In the genomic region with DNA sequence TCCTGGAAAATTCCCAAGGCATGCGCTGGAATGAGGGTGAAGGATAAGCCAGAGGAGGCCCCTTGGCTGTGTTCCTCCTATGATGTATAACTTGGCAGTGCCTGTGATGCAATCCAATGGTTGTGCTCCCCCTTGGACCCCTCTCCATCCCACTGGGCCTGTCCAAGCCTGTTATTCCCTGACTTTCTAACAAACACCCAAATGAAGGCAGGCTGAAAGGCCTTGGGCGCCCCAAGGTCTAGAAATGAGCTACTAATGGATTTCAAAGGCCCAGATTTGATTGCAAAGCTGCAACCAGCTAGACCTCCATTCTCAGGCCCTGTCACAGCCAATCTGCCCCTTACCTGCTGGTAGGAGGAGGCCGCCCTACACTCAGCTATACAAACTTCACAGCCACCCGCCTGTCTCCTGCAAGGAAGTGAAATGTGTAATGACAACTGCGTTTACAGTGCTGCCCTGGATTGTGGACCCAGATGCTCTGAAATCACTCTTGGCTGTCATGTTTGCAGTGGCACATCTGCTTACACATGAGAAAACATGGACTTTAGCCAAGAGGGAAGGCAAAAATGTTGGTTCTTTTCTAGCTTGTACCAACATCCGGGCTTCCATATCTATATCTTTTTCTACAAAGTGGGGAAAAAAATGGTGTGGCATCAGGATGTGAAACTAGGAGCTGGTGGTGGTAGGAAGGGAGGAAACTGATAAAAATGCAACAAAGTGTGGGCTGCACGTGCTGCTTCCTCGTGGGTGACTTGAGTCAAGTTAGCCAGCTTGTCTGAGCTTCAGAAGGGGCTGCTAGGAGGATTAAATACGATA, we compare ENCODE assay signal across 1 cellular context.
A peak's percentile ranks its signal among the peaks of the same experiment; 100 is the strongest.
TF ChIP-seq lines count a peak whose summit lies in the region.

No MANE protein-coding gene starts in this region.

TF ChIP-seq in HepG2, 621 proteins besides CTCF, POLR2A, EP300 and RAD21 (continued from another document and continues in another):
- 0 out of 2 replicates have a peak, but pooled peaks have one; percentile 49 for TF ChIP-seq KAT7 (CRISPR knock-in tag; IDR thresholded peaks at IDR 0.05; ENCODE audit: borderline replicate concordance)
- TF ChIP-seq, protein P1, sequence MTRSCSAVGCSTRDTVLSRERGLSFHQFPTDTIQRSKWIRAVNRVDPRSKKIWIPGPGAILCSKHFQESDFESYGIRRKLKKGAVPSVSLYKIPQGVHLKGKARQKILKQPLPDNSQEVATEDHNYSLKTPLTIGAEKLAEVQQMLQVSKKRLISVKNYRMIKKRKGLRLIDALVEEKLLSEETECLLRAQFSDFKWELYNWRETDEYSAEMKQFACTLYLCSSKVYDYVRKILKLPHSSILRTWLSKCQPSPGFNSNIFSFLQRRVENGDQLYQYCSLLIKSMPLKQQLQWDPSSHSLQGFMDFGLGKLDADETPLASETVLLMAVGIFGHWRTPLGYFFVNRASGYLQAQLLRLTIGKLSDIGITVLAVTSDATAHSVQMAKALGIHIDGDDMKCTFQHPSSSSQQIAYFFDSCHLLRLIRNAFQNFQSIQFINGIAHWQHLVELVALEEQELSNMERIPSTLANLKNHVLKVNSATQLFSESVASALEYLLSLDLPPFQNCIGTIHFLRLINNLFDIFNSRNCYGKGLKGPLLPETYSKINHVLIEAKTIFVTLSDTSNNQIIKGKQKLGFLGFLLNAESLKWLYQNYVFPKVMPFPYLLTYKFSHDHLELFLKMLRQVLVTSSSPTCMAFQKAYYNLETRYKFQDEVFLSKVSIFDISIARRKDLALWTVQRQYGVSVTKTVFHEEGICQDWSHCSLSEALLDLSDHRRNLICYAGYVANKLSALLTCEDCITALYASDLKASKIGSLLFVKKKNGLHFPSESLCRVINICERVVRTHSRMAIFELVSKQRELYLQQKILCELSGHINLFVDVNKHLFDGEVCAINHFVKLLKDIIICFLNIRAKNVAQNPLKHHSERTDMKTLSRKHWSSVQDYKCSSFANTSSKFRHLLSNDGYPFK (CRISPR knock-in tag; IDR thresholded peaks at IDR 0.05; ENCODE audit: borderline replicate concordance) = peak; percentile 12; the same call in 1 of the 2 replicates
- peak; percentile 65 for TF ChIP-seq YEATS4 (CRISPR knock-in tag; IDR thresholded peaks at IDR 0.05; ENCODE audit: borderline replicate concordance)
- TF ChIP-seq TBL1XR1 (IDR thresholded peaks at IDR 0.05; ENCODE audit: borderline replicate concordance, low read length, partially characterized antibody) = no peak
- peak; percentile 60; the same call in 1 of the 2 replicates for TF ChIP-seq DMAP1 (CRISPR knock-in tag; IDR thresholded peaks at IDR 0.05)
- TF ChIP-seq SNAPC2 (CRISPR knock-in tag; IDR thresholded peaks at IDR 0.05) = no peak
- peak in 1 of 2 experiments; percentile 68; a peak in 1 of 4 replicates for TF ChIP-seq KLF16 (CRISPR knock-in tag; IDR thresholded peaks at IDR 0.05)
- TF ChIP-seq, protein P2, sequence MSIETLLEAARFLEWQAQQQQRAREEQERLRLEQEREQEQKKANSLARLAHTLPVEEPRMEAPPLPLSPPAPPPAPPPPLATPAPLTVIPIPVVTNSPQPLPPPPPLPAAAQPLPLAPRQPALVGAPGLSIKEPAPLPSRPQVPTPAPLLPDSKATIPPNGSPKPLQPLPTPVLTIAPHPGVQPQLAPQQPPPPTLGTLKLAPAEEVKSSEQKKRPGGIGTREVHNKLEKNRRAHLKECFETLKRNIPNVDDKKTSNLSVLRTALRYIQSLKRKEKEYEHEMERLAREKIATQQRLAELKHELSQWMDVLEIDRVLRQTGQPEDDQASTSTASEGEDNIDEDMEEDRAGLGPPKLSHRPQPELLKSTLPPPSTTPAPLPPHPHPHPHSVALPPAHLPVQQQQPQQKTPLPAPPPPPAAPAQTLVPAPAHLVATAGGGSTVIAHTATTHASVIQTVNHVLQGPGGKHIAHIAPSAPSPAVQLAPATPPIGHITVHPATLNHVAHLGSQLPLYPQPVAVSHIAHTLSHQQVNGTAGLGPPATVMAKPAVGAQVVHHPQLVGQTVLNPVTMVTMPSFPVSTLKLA (IDR thresholded peaks at IDR 0.05) = no peak
- TF ChIP-seq RFX1 (IDR thresholded peaks at IDR 0.05) = no peak
- TF ChIP-seq DPF2 (CRISPR knock-in tag; IDR thresholded peaks at IDR 0.05; ENCODE audit: borderline replicate concordance, low read depth) = peak; percentile 90; the same call in 1 of the 2 replicates
- TF ChIP-seq ZNF354B (CRISPR knock-in tag; IDR thresholded peaks at IDR 0.05) = no peak
- TF ChIP-seq ZNF12 (CRISPR knock-in tag; IDR thresholded peaks at IDR 0.05) = peak; percentile 30; the same call in 1 of the 2 replicates
- TF ChIP-seq, protein P3, sequence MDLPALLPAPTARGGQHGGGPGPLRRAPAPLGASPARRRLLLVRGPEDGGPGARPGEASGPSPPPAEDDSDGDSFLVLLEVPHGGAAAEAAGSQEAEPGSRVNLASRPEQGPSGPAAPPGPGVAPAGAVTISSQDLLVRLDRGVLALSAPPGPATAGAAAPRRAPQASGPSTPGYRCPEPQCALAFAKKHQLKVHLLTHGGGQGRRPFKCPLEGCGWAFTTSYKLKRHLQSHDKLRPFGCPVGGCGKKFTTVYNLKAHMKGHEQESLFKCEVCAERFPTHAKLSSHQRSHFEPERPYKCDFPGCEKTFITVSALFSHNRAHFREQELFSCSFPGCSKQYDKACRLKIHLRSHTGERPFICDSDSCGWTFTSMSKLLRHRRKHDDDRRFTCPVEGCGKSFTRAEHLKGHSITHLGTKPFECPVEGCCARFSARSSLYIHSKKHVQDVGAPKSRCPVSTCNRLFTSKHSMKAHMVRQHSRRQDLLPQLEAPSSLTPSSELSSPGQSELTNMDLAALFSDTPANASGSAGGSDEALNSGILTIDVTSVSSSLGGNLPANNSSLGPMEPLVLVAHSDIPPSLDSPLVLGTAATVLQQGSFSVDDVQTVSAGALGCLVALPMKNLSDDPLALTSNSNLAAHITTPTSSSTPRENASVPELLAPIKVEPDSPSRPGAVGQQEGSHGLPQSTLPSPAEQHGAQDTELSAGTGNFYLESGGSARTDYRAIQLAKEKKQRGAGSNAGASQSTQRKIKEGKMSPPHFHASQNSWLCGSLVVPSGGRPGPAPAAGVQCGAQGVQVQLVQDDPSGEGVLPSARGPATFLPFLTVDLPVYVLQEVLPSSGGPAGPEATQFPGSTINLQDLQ (CRISPR knock-in tag; IDR thresholded peaks at IDR 0.05) = no peak
- no peak for TF ChIP-seq SIN3B (IDR thresholded peaks at IDR 0.05; ENCODE audit: low read length)
- no peak for TF ChIP-seq ZNF850 (CRISPR knock-in tag; conservative IDR thresholded peaks at IDR 0.05)
- TF ChIP-seq ZNF557 (CRISPR knock-in tag; IDR thresholded peaks at IDR 0.05) = no peak; the same call in 1 of the 2 replicates
- TF ChIP-seq SOX13 (IDR thresholded peaks at IDR 0.05) = peak; percentile 70
- peak in 1 of 2 experiments; percentile 80; a peak in 2 of 4 replicates for TF ChIP-seq SOX13 (CRISPR knock-in tag; conservative IDR thresholded peaks at IDR 0.05 in 1 of 2, IDR thresholded peaks at IDR 0.05 in 1 of 2)
- TF ChIP-seq ZNF441 (CRISPR knock-in tag; IDR thresholded peaks at IDR 0.05; ENCODE audit: borderline replicate concordance) = peak; percentile 71; the same call in 1 of the 2 replicates
- peak; percentile 44 for TF ChIP-seq PHF5A (CRISPR knock-in tag; IDR thresholded peaks at IDR 0.05; ENCODE audit: low read depth, unreplicated experiment)
- TF ChIP-seq, protein P4, sequence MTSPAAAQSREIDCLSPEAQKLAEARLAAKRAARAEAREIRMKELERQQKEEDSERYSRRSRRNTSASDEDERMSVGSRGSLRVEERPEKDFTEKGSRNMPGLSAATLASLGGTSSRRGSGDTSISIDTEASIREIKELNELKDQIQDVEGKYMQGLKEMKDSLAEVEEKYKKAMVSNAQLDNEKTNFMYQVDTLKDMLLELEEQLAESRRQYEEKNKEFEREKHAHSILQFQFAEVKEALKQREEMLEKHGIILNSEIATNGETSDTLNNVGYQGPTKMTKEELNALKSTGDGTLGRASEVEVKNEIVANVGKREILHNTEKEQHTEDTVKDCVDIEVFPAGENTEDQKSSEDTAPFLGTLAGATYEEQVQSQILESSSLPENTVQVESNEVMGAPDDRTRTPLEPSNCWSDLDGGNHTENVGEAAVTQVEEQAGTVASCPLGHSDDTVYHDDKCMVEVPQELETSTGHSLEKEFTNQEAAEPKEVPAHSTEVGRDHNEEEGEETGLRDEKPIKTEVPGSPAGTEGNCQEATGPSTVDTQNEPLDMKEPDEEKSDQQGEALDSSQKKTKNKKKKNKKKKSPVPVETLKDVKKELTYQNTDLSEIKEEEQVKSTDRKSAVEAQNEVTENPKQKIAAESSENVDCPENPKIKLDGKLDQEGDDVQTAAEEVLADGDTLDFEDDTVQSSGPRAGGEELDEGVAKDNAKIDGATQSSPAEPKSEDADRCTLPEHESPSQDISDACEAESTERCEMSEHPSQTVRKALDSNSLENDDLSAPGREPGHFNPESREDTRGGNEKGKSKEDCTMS (CRISPR knock-in tag; conservative IDR thresholded peaks at IDR 0.05) = no peak
- TF ChIP-seq ZNF225 (CRISPR knock-in tag; IDR thresholded peaks at IDR 0.05) = no peak
- TF ChIP-seq MEIS2 (CRISPR knock-in tag; IDR thresholded peaks at IDR 0.05) = peak; percentile 90
- TF ChIP-seq CEBPB (IDR thresholded peaks at IDR 0.05; ENCODE audit: borderline replicate concordance, low read depth, low read length) = peak; percentile 28; the same call in 1 of the 2 replicates
- no peak for TF ChIP-seq HMGA1 (CRISPR knock-in tag; conservative IDR thresholded peaks at IDR 0.05)
- TF ChIP-seq, protein P5, sequence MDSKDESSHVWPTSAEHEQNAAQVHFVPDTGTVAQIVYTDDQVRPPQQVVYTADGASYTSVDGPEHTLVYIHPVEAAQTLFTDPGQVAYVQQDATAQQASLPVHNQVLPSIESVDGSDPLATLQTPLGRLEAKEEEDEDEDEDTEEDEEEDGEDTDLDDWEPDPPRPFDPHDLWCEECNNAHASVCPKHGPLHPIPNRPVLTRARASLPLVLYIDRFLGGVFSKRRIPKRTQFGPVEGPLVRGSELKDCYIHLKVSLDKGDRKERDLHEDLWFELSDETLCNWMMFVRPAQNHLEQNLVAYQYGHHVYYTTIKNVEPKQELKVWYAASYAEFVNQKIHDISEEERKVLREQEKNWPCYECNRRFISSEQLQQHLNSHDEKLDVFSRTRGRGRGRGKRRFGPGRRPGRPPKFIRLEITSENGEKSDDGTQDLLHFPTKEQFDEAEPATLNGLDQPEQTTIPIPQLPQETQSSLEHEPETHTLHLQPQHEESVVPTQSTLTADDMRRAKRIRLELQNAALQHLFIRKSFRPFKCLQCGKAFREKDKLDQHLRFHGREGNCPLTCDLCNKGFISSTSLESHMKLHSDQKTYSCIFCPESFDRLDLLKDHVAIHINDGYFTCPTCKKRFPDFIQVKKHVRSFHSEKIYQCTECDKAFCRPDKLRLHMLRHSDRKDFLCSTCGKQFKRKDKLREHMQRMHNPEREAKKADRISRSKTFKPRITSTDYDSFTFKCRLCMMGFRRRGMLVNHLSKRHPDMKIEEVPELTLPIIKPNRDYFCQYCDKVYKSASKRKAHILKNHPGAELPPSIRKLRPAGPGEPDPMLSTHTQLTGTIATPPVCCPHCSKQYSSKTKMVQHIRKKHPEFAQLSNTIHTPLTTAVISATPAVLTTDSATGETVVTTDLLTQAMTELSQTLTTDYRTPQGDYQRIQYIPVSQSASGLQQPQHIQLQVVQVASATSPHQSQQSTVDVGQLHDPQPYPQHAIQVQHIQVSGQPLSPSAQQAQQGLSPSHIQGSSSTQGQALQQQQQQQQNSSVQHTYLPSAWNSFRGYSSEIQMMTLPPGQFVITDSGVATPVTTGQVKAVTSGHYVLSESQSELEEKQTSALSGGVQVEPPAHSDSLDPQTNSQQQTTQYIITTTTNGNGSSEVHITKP (CRISPR knock-in tag; IDR thresholded peaks at IDR 0.05; ENCODE audit: low read depth) = no peak
- TF ChIP-seq, protein P6, sequence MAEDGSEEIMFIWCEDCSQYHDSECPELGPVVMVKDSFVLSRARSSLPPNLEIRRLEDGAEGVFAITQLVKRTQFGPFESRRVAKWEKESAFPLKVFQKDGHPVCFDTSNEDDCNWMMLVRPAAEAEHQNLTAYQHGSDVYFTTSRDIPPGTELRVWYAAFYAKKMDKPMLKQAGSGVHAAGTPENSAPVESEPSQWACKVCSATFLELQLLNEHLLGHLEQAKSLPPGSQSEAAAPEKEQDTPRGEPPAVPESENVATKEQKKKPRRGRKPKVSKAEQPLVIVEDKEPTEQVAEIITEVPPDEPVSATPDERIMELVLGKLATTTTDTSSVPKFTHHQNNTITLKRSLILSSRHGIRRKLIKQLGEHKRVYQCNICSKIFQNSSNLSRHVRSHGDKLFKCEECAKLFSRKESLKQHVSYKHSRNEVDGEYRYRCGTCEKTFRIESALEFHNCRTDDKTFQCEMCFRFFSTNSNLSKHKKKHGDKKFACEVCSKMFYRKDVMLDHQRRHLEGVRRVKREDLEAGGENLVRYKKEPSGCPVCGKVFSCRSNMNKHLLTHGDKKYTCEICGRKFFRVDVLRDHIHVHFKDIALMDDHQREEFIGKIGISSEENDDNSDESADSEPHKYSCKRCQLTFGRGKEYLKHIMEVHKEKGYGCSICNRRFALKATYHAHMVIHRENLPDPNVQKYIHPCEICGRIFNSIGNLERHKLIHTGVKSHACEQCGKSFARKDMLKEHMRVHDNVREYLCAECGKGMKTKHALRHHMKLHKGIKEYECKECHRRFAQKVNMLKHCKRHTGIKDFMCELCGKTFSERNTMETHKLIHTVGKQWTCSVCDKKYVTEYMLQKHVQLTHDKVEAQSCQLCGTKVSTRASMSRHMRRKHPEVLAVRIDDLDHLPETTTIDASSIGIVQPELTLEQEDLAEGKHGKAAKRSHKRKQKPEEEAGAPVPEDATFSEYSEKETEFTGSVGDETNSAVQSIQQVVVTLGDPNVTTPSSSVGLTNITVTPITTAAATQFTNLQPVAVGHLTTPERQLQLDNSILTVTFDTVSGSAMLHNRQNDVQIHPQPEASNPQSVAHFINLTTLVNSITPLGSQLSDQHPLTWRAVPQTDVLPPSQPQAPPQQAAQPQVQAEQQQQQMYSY (CRISPR knock-in tag; IDR thresholded peaks at IDR 0.05) = 0 out of 2 replicates have a peak, but pooled peaks have one; percentile 5
- TF ChIP-seq ZNF33A (CRISPR knock-in tag; IDR thresholded peaks at IDR 0.05; ENCODE audit: borderline replicate concordance) = no peak
- TF ChIP-seq, protein P7, sequence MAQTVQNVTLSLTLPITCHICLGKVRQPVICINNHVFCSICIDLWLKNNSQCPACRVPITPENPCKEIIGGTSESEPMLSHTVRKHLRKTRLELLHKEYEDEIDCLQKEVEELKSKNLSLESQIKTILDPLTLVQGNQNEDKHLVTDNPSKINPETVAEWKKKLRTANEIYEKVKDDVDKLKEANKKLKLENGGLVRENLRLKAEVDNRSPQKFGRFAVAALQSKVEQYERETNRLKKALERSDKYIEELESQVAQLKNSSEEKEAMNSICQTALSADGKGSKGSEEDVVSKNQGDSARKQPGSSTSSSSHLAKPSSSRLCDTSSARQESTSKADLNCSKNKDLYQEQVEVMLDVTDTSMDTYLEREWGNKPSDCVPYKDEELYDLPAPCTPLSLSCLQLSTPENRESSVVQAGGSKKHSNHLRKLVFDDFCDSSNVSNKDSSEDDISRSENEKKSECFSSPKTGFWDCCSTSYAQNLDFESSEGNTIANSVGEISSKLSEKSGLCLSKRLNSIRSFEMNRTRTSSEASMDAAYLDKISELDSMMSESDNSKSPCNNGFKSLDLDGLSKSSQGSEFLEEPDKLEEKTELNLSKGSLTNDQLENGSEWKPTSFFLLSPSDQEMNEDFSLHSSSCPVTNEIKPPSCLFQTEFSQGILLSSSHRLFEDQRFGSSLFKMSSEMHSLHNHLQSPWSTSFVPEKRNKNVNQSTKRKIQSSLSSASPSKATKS (CRISPR knock-in tag; IDR thresholded peaks at IDR 0.05) = no peak
